Comparison of ENCODE assay signal across 8 cellular contexts in genomic region chr4:188405071-188405835, GRCh38.
DNase-seq lines count a peak whose midpoint lies in the region; ATAC-seq and TF ChIP-seq lines count a peak whose summit lies in the region.
"Not testable (repeated sequence)": the region's sequence is repeated elsewhere in the genome, so short reads cannot be mapped to it uniquely, and the experiment has no call there.

No MANE protein-coding gene starts in this region.

- not testable (repeated sequence) for H3F3A ChIP-seq in GM23248 (ENCODE audit: insufficient read depth)

- H2AK5ac ChIP-seq in IMR-90 (ENCODE audit: low read depth, low read length) = not testable (repeated sequence)

- H3K36me3 ChIP-seq in ACC112 (ENCODE audit: insufficient read depth, low read length); GM23248 (ENCODE audit: low read depth); IMR-90 (ENCODE audit: control insufficient read depth, insufficient read depth, low read length): not testable (repeated sequence)

- dilution Hi-C loops in IMR-90 (cut with HindIII; ENCODE audit: low sequenced_read_pairs, unreplicated experiment) = not testable (repeated sequence)

- peak overlapping the region; percentile 74; the same call in 1 of the 2 replicates for H2BK120ac ChIP-seq in IMR-90 (ENCODE audit: low read depth, low read length)

- H3K27me3 Mint-ChIP-seq in MCF 10A (ENCODE audit: insufficient read depth, unreplicated experiment) = not testable (repeated sequence)

- peak overlapping the region; percentile 71; the same call in 1 of the 2 replicates for H2BK20ac ChIP-seq in IMR-90 (ENCODE audit: low read depth, low read length)

- not testable (repeated sequence) for H3K4me1 Mint-ChIP-seq in MCF 10A (ENCODE audit: insufficient read depth, unreplicated experiment)

- whole genome bisulfite sequencing in GM23248 (ENCODE audit: low coverage in 1 of 2, low lambda C conversion rate in 2 of 2, missing lambda C conversion rate in 2 of 2), 2 experiments = 50 to 51% methylated on average over 13 to 14 of the region's 14 CpGs
- no CpG with 5 or more reads among the region's 14 CpGs for WGBS in IMR-90 (ENCODE audit: extremely low coverage in 2 of 2, insufficient read length in 1 of 2), 2 experiments

- H3K18ac ChIP-seq in IMR-90 (ENCODE audit: low read depth, low read length) = not testable (repeated sequence)

- H4K8ac ChIP-seq in IMR-90 (ENCODE audit: low read depth in 2 of 2, low read length in 2 of 2) = peak overlapping the region in 1 of 2 experiments; percentile 24; a peak in 2 of 4 replicates

- CTCF ChIA-PET in IMR-90 (lab: Yijun Ruan, JAX); MCF 10A (lab: Yijun Ruan, JAX): not testable (repeated sequence)

- BruUV-seq in IMR-90 (replicated peaks; lab: Mats Ljungman, UMichigan); MCF 10A (replicated peaks; lab: Mats Ljungman, UMichigan): not testable (repeated sequence)

- H3K4me3 Mint-ChIP-seq in MCF 10A (ENCODE audit: unreplicated experiment) = not testable (repeated sequence)

- intact Hi-C loops in IMR-90 (cut with micrococcal nuclease); MCF 10A (cut with micrococcal nuclease): not testable (repeated sequence)

- not testable (repeated sequence) for H3K79me2 ChIP-seq in ACC112 (ENCODE audit: control insufficient read depth, insufficient read depth, low read length, unreplicated experiment); GM23248 (ENCODE audit: insufficient read depth)

- TF ChIP-seq CTCF in IMR-90 (conservative IDR thresholded peaks at IDR 0.05; ENCODE audit: low read depth, low read length); MCF 10A (IDR thresholded peaks at IDR 0.05; ENCODE audit: unreplicated experiment); fibroblast of mammary gland (conservative IDR thresholded peaks at IDR 0.05; ENCODE audit: control insufficient read depth, insufficient read depth, low read depth, low read length): not testable (repeated sequence)

- H3K27me3 ChIP-seq in ACC112 (ENCODE audit: insufficient read depth, low read length); GM23248 (replicated peaks; ENCODE audit: insufficient read depth); IMR-90 (ENCODE audit: control insufficient read depth, insufficient read depth, low read length): not testable (repeated sequence)

- DNase-seq in GM23248 (peak; percentile 24), IMR-90 (peak; percentile 95), T1000 (lab: John Stamatoyannopoulos, UW) (peak; percentile 87), MCF 10A (ENCODE audit: unreplicated experiment) (peak; percentile 17), fibroblast of mammary gland (ENCODE audit: low read depth) (peak; percentile 99), kidney tubule cell (ENCODE audit: low spot score) (peak; percentile 24), stromal cell of bone marrow (ENCODE audit: low read depth) (peak; percentile 52)

- peaks cover 29% of the 10 kb centered on the region for H3K4me1 ChIP-seq in ACC112 (ENCODE audit: control insufficient read depth, insufficient read depth, low read length, unreplicated experiment)
- not testable (repeated sequence) for H3K4me1 ChIP-seq in GM23248 (ENCODE audit: insufficient read depth); IMR-90 (ENCODE audit: control insufficient read depth, insufficient read depth, low read length)

- H4K91ac ChIP-seq in IMR-90 (ENCODE audit: insufficient read depth, low read depth, low read length) = not testable (repeated sequence)

- not testable (repeated sequence) for H3K36me3 Mint-ChIP-seq in MCF 10A (ENCODE audit: insufficient read depth, unreplicated experiment)

- H3K9me2 ChIP-seq in GM23248 (ENCODE audit: insufficient read depth) = not testable (repeated sequence)

- peak overlapping the region; percentile 99 for H3K27ac ChIP-seq in ACC112 (ENCODE audit: low read depth, low read length)
- H3K27ac ChIP-seq in GM23248 = peak overlapping the region; percentile 43
- not testable (repeated sequence) for H3K27ac ChIP-seq in IMR-90 (ENCODE audit: insufficient read depth, low read length)

- not testable (repeated sequence) for H2AK9ac ChIP-seq in IMR-90 (replicated peaks; ENCODE audit: low read depth, low read length, poor library complexity)

- not testable (repeated sequence) for H3K27ac Mint-ChIP-seq in MCF 10A (ENCODE audit: low read depth, unreplicated experiment)

- TF ChIP-seq POLR2A in IMR-90 (IDR thresholded peaks at IDR 0.05; ENCODE audit: low read depth, low read length) = not testable (repeated sequence)

- H3K9me3 ChIP-seq in GM23248 (ENCODE audit: low read depth); IMR-90 (ENCODE audit: control insufficient read depth, insufficient read depth, low read length): not testable (repeated sequence)

- not testable (repeated sequence) for H2AFZ ChIP-seq in ACC112 (ENCODE audit: low read length, unreplicated experiment); GM23248; IMR-90 (replicated peaks; ENCODE audit: low read length, poor library complexity)

- not testable (repeated sequence) for H3K23ac ChIP-seq in IMR-90 (ENCODE audit: low read depth, low read length)

- H3K9ac ChIP-seq in GM23248; IMR-90 (ENCODE audit: low read depth, low read length): not testable (repeated sequence)

- POLR2A ChIA-PET in IMR-90 (lab: Charles Lee; ENCODE audit: unreplicated experiment); MCF 10A (lab: Yijun Ruan, JAX): not testable (repeated sequence)

- H3K4me2 ChIP-seq in GM23248 (ENCODE audit: unreplicated experiment); IMR-90 (ENCODE audit: low read depth, low read length): not testable (repeated sequence)

- peak; percentile 36; the same call in 1 of the 2 replicates for TF ChIP-seq RAD21 in IMR-90 (IDR thresholded peaks at IDR 0.05; ENCODE audit: low read length)

- not testable (repeated sequence) for H4K5ac ChIP-seq in IMR-90 (ENCODE audit: low read depth, low read length)

- not testable (repeated sequence) for H3K56ac ChIP-seq in IMR-90 (ENCODE audit: extremely low read depth, insufficient read depth, low read length)

- in situ Hi-C loops in GM23248 (cut with MboI); IMR-90 (cut with MboI; ENCODE audit: low sequenced_read_pairs): not testable (repeated sequence)

- H3K4me3 ChIP-seq in ACC112 (ENCODE audit: low read depth, low read length); GM23248; IMR-90 (ENCODE audit: insufficient read depth, low read depth, low read length); fibroblast of mammary gland (ENCODE audit: control insufficient read depth, low read depth, low read length): not testable (repeated sequence)

- H3K9me1 ChIP-seq in IMR-90 (ENCODE audit: insufficient read depth, low read length) = not testable (repeated sequence)

- H3K14ac ChIP-seq in IMR-90 (replicated peaks; ENCODE audit: low read depth, low read length) = 0 out of 2 replicates have a peak overlapping the region, but pooled peaks have one; percentile 31

- not testable (repeated sequence) for H2BK15ac ChIP-seq in IMR-90 (ENCODE audit: low read depth, low read length)

- 0 out of 2 replicates have a peak overlapping the region, but pooled peaks have one; percentile 6 for H3K4ac ChIP-seq in IMR-90 (ENCODE audit: low read depth, low read length)

- ATAC-seq in IMR-90 (ENCODE audit: low read depth) = not testable (repeated sequence)

- H4K20me1 ChIP-seq in GM23248 (ENCODE audit: insufficient read depth); IMR-90 (ENCODE audit: insufficient read depth, low read length): not testable (repeated sequence)

- H3K9me3 Mint-ChIP-seq in MCF 10A (ENCODE audit: unreplicated experiment) = not testable (repeated sequence)

- not testable (repeated sequence) for H3K79me1 ChIP-seq in IMR-90 (ENCODE audit: low read depth in 1 of 2, low read length in 2 of 2)

- peak overlapping the region; percentile 60 for H2BK5ac ChIP-seq in IMR-90 (ENCODE audit: low read depth, low read length, poor library complexity, severe bottlenecking)

TF ChIP-seq in IMR-90, 13 proteins besides CTCF, POLR2A, EP300 and RAD21:
- peak; percentile 73 for TF ChIP-seq USF2 (IDR thresholded peaks at IDR 0.05; ENCODE audit: low read depth, low read length)
- peak; percentile 29; the same call in 1 of the 2 replicates for TF ChIP-seq SMC3 (IDR thresholded peaks at IDR 0.05; ENCODE audit: low read depth, low read length)
- TF ChIP-seq BHLHE40 (IDR thresholded peaks at IDR 0.05; ENCODE audit: low read depth, low read length) = peak; percentile 26; the same call in 1 of the 2 replicates
- 0 out of 2 replicates have a peak, but pooled peaks have one; percentile 26 for TF ChIP-seq NFE2L2 (IDR thresholded peaks at IDR 0.05; ENCODE audit: low read depth, low read length)
- TF ChIP-seq FOS (IDR thresholded peaks at IDR 0.05; ENCODE audit: low read depth, low read length) = peak; percentile 97

Comparison
In these comparisons a context has a peak if more than half of its experiments do, and no peak if none do; other contexts are left out.
1. DNase-seq: peak in every context shown above with its lines; median percentile 99 in fibroblast of mammary gland; 95 in IMR-90; 87 in T1000; 52 in stromal cell of bone marrow; 24 in GM23248; 24 in kidney tubule cell; 17 in MCF 10A.